In genomic region chr5:40981420-40981819, GRCh38 we compare ENCODE assay signal across 27 cellular contexts.
"Had no signal": no experiment of that assay in that cellular context is flagged by ENCODE, and none has a peak within 500 bp of the region (broad histone marks: within the 10 kb centered on the region; RNA-seq: fewer than 3 reads in every experiment).

No MANE protein-coding gene starts in this region.

- DNase-seq: dermis blood vessel endothelial cell; effector memory CD4-positive, alpha-beta T cell; foreskin melanocyte; hypothalamus; immature natural killer cell; islet precursor cell; kidney glomerular epithelial cell; left colon; mesendoderm; midbrain; naive thymus-derived CD8-positive, alpha-beta T cell; nephron progenitor cell; nucleus accumbens; ovary; retina; right lobe of liver; stimulated activated CD4-positive, alpha-beta T cell treated with anti-CD3 and anti-CD28 coated beads, Interleukin-12 subunit alpha, Interleukin-12 subunit beta, amount 100 ng/mL, for 4 hours; stimulated activated CD4-positive, alpha-beta T cell treated with anti-CD3 and anti-CD28 coated beads, Interleukin-1b, Interleukin-23, amount 100 ng/mL, for 48 hours; stimulated activated CD4-positive, alpha-beta T cell treated with anti-CD3 and anti-CD28 coated beads, Interleukin-4, amount 100 ng/mL, for 24 hours; stimulated activated naive CD4-positive, alpha-beta T cell treated with Interleukin-2 at 50 U/mL for 16 hours; stomach; thyroid gland; trophoblast cell had no signal

- H3K9me3 ChIP-seq: esophagus muscularis mucosa, ovary, right lobe of liver, stomach, thyroid gland had no signal

- ATAC-seq: left colon; naive thymus-derived CD8-positive, alpha-beta T cell; right lobe of liver; stimulated activated effector memory CD8-positive, alpha-beta T cell treated with anti-CD3 and anti-CD28 coated beads, Interleukin-12 subunit alpha, Interleukin-12 subunit beta, amount 100 ng/mL, for 72 hours had no signal

- H3K4me2 ChIP-seq: smooth muscle cell had no signal

- H3K4me3 ChIP-seq: coronary artery, esophagus muscularis mucosa, ovary, right lobe of liver, smooth muscle cell, stomach, thyroid gland had no signal

- H3K27ac ChIP-seq: coronary artery, esophagus muscularis mucosa, ovary, right lobe of liver, stomach, thyroid gland had no signal

- H3K36me3 ChIP-seq: ovary, right lobe of liver, stomach, thyroid gland had no signal

- H3K27me3 ChIP-seq: ovary, right lobe of liver, stomach, thyroid gland had no signal

- H3K4me1 ChIP-seq: esophagus muscularis mucosa, right lobe of liver, thyroid gland had no signal
